In genomic region chr9:133031496-133031911, GRCh38 we compare ENCODE assay signal across 1 cellular context.
TF ChIP-seq lines count a peak whose summit lies in the region.

No MANE protein-coding gene starts in this region.

TF ChIP-seq in HepG2, 621 proteins besides CTCF, POLR2A, EP300 and RAD21:
- TF ChIP-seq ZBTB38 (CRISPR knock-in tag; IDR thresholded peaks at IDR 0.05) (peak; percentile 13; the same call in 1 of the 2 replicates), ZNF235 (CRISPR knock-in tag; IDR thresholded peaks at IDR 0.05; ENCODE audit: borderline replicate concordance) (0 out of 2 replicates have a peak, but pooled peaks have one; percentile 12), RNF219 (CRISPR knock-in tag; IDR thresholded peaks at IDR 0.05) (no peak)
